In the genomic region with DNA sequence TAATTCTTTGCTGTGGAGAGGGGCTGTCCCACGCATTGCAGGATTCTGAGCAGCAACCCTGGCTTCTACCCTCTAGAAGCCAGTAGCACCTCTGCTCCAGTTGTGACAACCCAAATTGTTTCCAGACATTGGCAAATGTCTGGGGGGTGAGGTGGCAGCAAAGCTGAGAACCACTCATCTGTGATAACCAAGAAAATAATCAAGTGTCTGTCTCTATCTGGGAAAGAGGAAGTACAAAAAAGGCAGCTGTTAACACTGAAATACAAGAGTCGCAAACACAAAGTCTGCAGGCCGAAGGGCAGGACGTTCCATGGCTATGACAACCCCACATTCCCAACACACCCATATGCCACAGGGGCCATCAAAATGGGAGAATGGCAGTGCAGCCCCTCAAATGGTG, we compare ENCODE assay signal across 10 cellular contexts. TPM values are rescaled to one million over a fixed set of nuclear protein-coding genes. Genes with fewer than 3 reads are reported as not detected.
DNase-seq lines count a peak whose midpoint lies in the region; ATAC-seq and TF ChIP-seq lines count a peak whose summit lies in the region.
"Had no signal": no experiment of that assay in that cellular context is flagged by ENCODE, and none has a peak within 500 bp of the region (broad histone marks: within the 10 kb centered on the region; RNA-seq: fewer than 3 reads in every experiment).

No MANE protein-coding gene starts in this region.

- peaks cover 58 to 90% (median 70%) of the 10 kb centered on the region in 3 donors for H3K4me1 Mint-ChIP-seq in naive B cell

- H3K4me3 ChIP-seq in Peyer's patch (no peak overlapping the region), lower lobe of right lung (no peak overlapping the region)
- H3K4me3 ChIP-seq: gastrocnemius medialis, SK-N-MC had no signal

- H3K4me1 ChIP-seq in Peyer's patch (peaks cover 0 to 30% (median 7%) of the 10 kb centered on the region in 4 donors), lower lobe of right lung (no peaks in the 10 kb centered on the region)
- H3K4me1 ChIP-seq: gastrocnemius medialis had no signal

- TF ChIP-seq CTCF in Peyer's patch (IDR thresholded peaks at IDR 0.05) (no peak), lower lobe of right lung (IDR thresholded peaks at IDR 0.05) (no peak)

- peak overlapping the region; percentile 70 to 96 (median 90) for H3K4me3 Mint-ChIP-seq in naive B cell

- no peaks in the 10 kb centered on the region for H3K36me3 Mint-ChIP-seq in naive B cell

- DNase-seq in HCEC 1CT (peak; percentile 7), Peyer's patch (peak in 2 of 3 donors; percentile 56 to 65), naive B cell (peak; percentile 82), C1 segment of cervical spinal cord (lab: John Stamatoyannopoulos, UW) (no peak), HPDE6-E6E7 (ENCODE audit: extremely low spot score) (no peak), lower lobe of right lung (no peak)
- DNase-seq: gastrocnemius medialis had no signal

- no peaks in the 10 kb centered on the region for H3K27me3 Mint-ChIP-seq in naive B cell

- peak overlapping the region; percentile 94 to 100 (median 100) for H3K27ac Mint-ChIP-seq in naive B cell

- ATAC-seq in GM18502 (IDR thresholded peaks at IDR 0.05; ENCODE audit: poor library complexity, unreplicated experiment) (peak; percentile 37), naive B cell (ENCODE audit: low read depth in 2 of 2) (peak; percentile 45 to 56), lower lobe of right lung (no peak), HG03045 (IDR thresholded peaks at IDR 0.05; ENCODE audit: unreplicated experiment) (no peak)
- ATAC-seq: gastrocnemius medialis had no signal

- H3K27ac ChIP-seq in Peyer's patch = peak overlapping the region in 2 of 4 donors; percentile 81 to 83
- no peak overlapping the region for H3K27ac ChIP-seq in lower lobe of right lung
- H3K27ac ChIP-seq: gastrocnemius medialis, SK-N-MC had no signal

- H3K27me3 ChIP-seq in Peyer's patch = no peaks in the 10 kb centered on the region
- H3K27me3 ChIP-seq in lower lobe of right lung (ENCODE audit: low read depth) = no peaks in the 10 kb centered on the region
- H3K27me3 ChIP-seq: gastrocnemius medialis had no signal

- no peak for TF ChIP-seq POLR2A in Peyer's patch (IDR thresholded peaks at IDR 0.05)

- H3K9me3 ChIP-seq in Peyer's patch (no peaks in the 10 kb centered on the region), lower lobe of right lung (no peaks in the 10 kb centered on the region)
- H3K9me3 ChIP-seq: gastrocnemius medialis had no signal

- H3K36me3 ChIP-seq in Peyer's patch = no peaks in the 10 kb centered on the region
- H3K36me3 ChIP-seq in lower lobe of right lung = peaks cover 52% of the 10 kb centered on the region

- intact Hi-C loops in lower lobe of right lung (cut with DNase I) = no loop called here

- H3K9me3 Mint-ChIP-seq in naive B cell = no peaks in the 10 kb centered on the region

RNA-seq across cellular contexts. Expression of gene GNB5, which starts 42.2 kb away (rescaled TPM):
- total RNA-seq in Peyer's patch (100 to 1,000 TPM in 1 of 4 donors, 1 to 10 TPM in 3; 6.1 to 120 (median 7.6) TPM), lower lobe of right lung (14.1 TPM)
- polyA plus RNA-seq in naive B cell (ENCODE audit: low read depth in 6 of 6) = 100 to 1,000 TPM in 1 of 6 donors, 10 to 100 TPM in 5; 76.9 to 103 (median 88.7) TPM

Comparison
In these comparisons a context has a peak if more than half of its experiments do, and no peak if none do; other contexts are left out.
1. ATAC-seq: peak in GM18502 (single experiment) and naive B cell (2 of 2); none in lower lobe of right lung (0 of 2) and HG03045 (single experiment).
2. DNase-seq: peak in HCEC 1CT (single experiment), Peyer's patch (2 of 3) and naive B cell (single experiment); none in C1 segment of cervical spinal cord (0 of 14), HPDE6-E6E7 (single experiment) and lower lobe of right lung (single experiment).